ENCODE assay signal across 27 cellular contexts in the genomic region with DNA sequence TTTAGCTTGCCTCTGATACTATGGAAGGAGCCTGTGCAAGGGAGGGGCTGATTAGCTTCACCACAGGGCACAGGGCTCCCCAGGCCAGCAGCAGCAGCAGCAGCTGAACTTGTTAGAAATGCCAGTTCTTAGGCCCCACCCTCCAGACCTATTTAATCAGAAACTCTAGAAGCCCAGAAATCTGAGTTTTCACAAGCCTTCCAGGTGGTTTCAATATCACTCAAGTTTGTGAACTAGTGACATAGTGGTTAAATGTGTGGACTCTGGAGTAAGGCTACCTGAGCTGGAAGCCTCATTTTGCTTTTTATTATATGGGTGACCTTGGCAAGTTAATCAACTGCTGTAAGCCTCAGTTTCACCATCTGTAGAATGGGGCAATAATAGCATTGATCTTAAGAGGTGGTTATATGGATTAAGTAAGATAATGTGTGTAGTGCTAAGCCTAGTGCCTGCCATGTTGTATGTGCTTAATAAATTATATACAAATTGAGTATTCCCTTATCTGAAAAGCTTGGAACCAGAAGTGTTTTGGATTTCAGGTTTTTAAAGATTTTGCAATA.
"Had no signal": no experiment of that assay in that cellular context is flagged by ENCODE, and none has a peak within 500 bp of the region (broad histone marks: within the 10 kb centered on the region; RNA-seq: fewer than 3 reads in every experiment).

No MANE protein-coding gene starts in this region.

- DNase-seq: natural killer cell; occipital lobe; ovary; posterior cingulate gyrus; psoas muscle; right cardiac atrium; spleen; stimulated activated CD4-positive, alpha-beta T cell treated with anti-CD3 and anti-CD28 coated beads, Interleukin-12 subunit alpha, Interleukin-12 subunit beta, amount 100 ng/mL, for 4 hours; stimulated activated CD4-positive, alpha-beta T cell treated with anti-CD3 and anti-CD28 coated beads, Interleukin-1b, Interleukin-23, amount 100 ng/mL, for 48 hours; stimulated activated CD4-positive, alpha-beta T cell treated with anti-CD3 and anti-CD28 coated beads, Interleukin-4, amount 100 ng/mL, for 1 hour; stimulated activated CD4-positive, alpha-beta T cell treated with anti-CD3 and anti-CD28 coated beads, Interleukin-4, amount 100 ng/mL, for 4 hours; stimulated activated CD8-positive, alpha-beta memory T cell treated with anti-CD3 and anti-CD28 coated beads, Interleukin-4, amount 100 ng/mL, for 48 hours; stimulated activated naive CD4-positive, alpha-beta T cell; stimulated activated naive CD8-positive, alpha-beta T cell treated with anti-CD3 and anti-CD28 coated beads, Interleukin-15, amount 100 ng/mL, for 72 hours; stimulated activated naive CD8-positive, alpha-beta T cell treated with anti-CD3 and anti-CD28 coated beads, Interleukin-15, Interleukin-2, amounts not matched to agents 100 U/mL and 50 U/mL, for 24 hours; substantia nigra; testis; tibial artery; transverse colon; upper lobe of right lung; uterus had no signal

- ATAC-seq: natural killer cell; right cardiac atrium; sciatic nerve; stimulated activated memory B cell treated with anti-CD40 and anti-IgM and Interleukin-4, amounts not matched to agents 10 μg/mL and 1 μg/mL and 100 μg/mL, for 72 hours; stimulated activated naive CD8-positive, alpha-beta T cell treated with anti-CD3 and anti-CD28 coated beads, Interleukin-15, amount 100 ng/mL, for 72 hours; stimulated activated naive CD8-positive, alpha-beta T cell treated with anti-CD3 and anti-CD28 coated beads, Interleukin-15, Interleukin-2, amounts not matched to agents 100 U/mL and 50 U/mL, for 24 hours; upper lobe of right lung had no signal

- H3K4me3 Mint-ChIP-seq: natural killer cell; nephron; neural progenitor cell; stimulated activated memory B cell treated with anti-CD40 and anti-IgM and Interleukin-4, amounts not matched to agents 10 μg/mL and 1 μg/mL and 100 μg/mL, for 72 hours; stimulated activated naive CD8-positive, alpha-beta T cell treated with anti-CD3 and anti-CD28 coated beads, Interleukin-15, amount 100 ng/mL, for 72 hours; type B pancreatic cell had no signal

- H3K4me1 Mint-ChIP-seq: natural killer cell; nephron; neural progenitor cell; stimulated activated memory B cell treated with anti-CD40 and anti-IgM and Interleukin-4, amounts not matched to agents 10 μg/mL and 1 μg/mL and 100 μg/mL, for 72 hours; stimulated activated naive CD8-positive, alpha-beta T cell treated with anti-CD3 and anti-CD28 coated beads, Interleukin-15, amount 100 ng/mL, for 72 hours had no signal

- H3K36me3 Mint-ChIP-seq: natural killer cell; neural progenitor cell; stimulated activated memory B cell treated with anti-CD40 and anti-IgM and Interleukin-4, amounts not matched to agents 10 μg/mL and 1 μg/mL and 100 μg/mL, for 72 hours; type B pancreatic cell had no signal

- H3K9me3 Mint-ChIP-seq: natural killer cell; neural progenitor cell; stimulated activated naive CD8-positive, alpha-beta T cell treated with anti-CD3 and anti-CD28 coated beads, Interleukin-15, amount 100 ng/mL, for 72 hours; type B pancreatic cell had no signal

- H3K27ac Mint-ChIP-seq: natural killer cell; nephron; neural progenitor cell; progenitor cell of endocrine pancreas; stimulated activated memory B cell treated with anti-CD40 and anti-IgM and Interleukin-4, amounts not matched to agents 10 μg/mL and 1 μg/mL and 100 μg/mL, for 72 hours; stimulated activated naive CD8-positive, alpha-beta T cell treated with anti-CD3 and anti-CD28 coated beads, Interleukin-15, amount 100 ng/mL, for 72 hours; type B pancreatic cell had no signal

- H3K27me3 Mint-ChIP-seq: progenitor cell of endocrine pancreas; stimulated activated naive CD8-positive, alpha-beta T cell treated with anti-CD3 and anti-CD28 coated beads, Interleukin-15, amount 100 ng/mL, for 72 hours had no signal
